In genomic region chr19:35135389-35135909, GRCh38 we compare ENCODE assay signal across 8 cellular contexts. TPM values are rescaled to one million over a fixed set of nuclear protein-coding genes. Genes with fewer than 3 reads are reported as not detected.
DNase-seq lines count a peak whose midpoint lies in the region; ATAC-seq and TF ChIP-seq lines count a peak whose summit lies in the region.

No MANE protein-coding gene starts in this region.

- peak; percentile 80 for TF ChIP-seq CTCF in epithelial cell of esophagus (IDR thresholded peaks at IDR 0.05; ENCODE audit: insufficient read depth, low read depth, low read length, missing control alignments)

- DNase-seq in Ammon's horn (ENCODE audit: low spot score) (peak; percentile 91), H7 (peak; percentile 99), NCI-H82 treated with DMSO at 0.1 percent for 48 hours (lab: John Stamatoyannopoulos, UW; ENCODE audit: unreplicated experiment) (peak; percentile 47), epithelial cell of esophagus (ENCODE audit: low read depth) (peak; percentile 64), mucosa of gallbladder (ENCODE audit: low spot score) (peak; percentile 72)
- DNase-seq in activated CD8-positive, alpha-beta memory T cell treated with anti-CD3 and anti-CD28 coated beads, Interleukin-2, amount 50 U/mL, for 48 hours = peak; percentile 88
- DNase-seq in stimulated activated naive CD4-positive, alpha-beta T cell (lab: John Stamatoyannopoulos, UW) = peak in 5 of 6 experiments; percentile 16 to 48 (median 35)

- H3K36me3 ChIP-seq in H7 (replicated peaks; ENCODE audit: control insufficient read depth, insufficient read depth, low read length) = no peaks in the 10 kb centered on the region

- H3K4me3 ChIP-seq in H7 (ENCODE audit: insufficient read depth, low read depth, low read length) (peak overlapping the region; percentile 16), epithelial cell of esophagus (ENCODE audit: low read length) (no peak overlapping the region)

- no peak for ATAC-seq in GM18858 (IDR thresholded peaks at IDR 0.05; ENCODE audit: unreplicated experiment)

- H3K27me3 ChIP-seq in H7 (ENCODE audit: control insufficient read depth, insufficient read depth, low read length) = 0 out of 2 replicates have a peak, but pooled peaks cover 2% of the 10 kb centered on the region

RNA-seq across cellular contexts. Expression of gene LGI4, which starts 0.6 kb away (rescaled TPM):
- total RNA-seq in H7 (2014; rRNA removed; shearing (Covaris generic)) = 2.9 and 10.4 TPM in 2 replicates
- 8.9 TPM for total RNA-seq in mucosa of gallbladder

RNA-seq across cellular contexts. Expression of gene FXYD1, which starts 3.2 kb away (rescaled TPM):
- 5.0 and 6.1 TPM in 2 replicates for total RNA-seq in H7 (2014; rRNA removed; shearing (Covaris generic))
- 94.0 TPM for total RNA-seq in mucosa of gallbladder

RNA-seq across cellular contexts. Expression of gene FXYD7, which starts 7.6 kb away (rescaled TPM):
- 1.3 and 1.8 TPM in 2 replicates for total RNA-seq in H7 (2014; rRNA removed; shearing (Covaris generic))
- total RNA-seq in mucosa of gallbladder = not detected

RNA-seq across cellular contexts. Expression of gene FXYD5, which starts 19.1 kb away (rescaled TPM):
- total RNA-seq in H7 (2014; rRNA removed; shearing (Covaris generic)) = 101 and 115 TPM in 2 replicates
- total RNA-seq in mucosa of gallbladder = 88.4 TPM

RNA-seq across cellular contexts. Expression of gene FXYD3, which starts 19.8 kb away (rescaled TPM):
- total RNA-seq in H7 (2014; rRNA removed; shearing (Covaris generic)) = not detected in 2 replicates
- 139 TPM for total RNA-seq in mucosa of gallbladder

Comparison
In these comparisons a context has a peak if more than half of its experiments do, and no peak if none do; other contexts are left out.
1. DNase-seq: peak in every context shown above with its lines; median percentile 99 in H7; 91 in Ammon's horn; 88 in activated CD8-positive, alpha-beta memory T cell treated with anti-CD3 and anti-CD28 coated beads, Interleukin-2, amount 50 U/mL, for 48 hours; 72 in mucosa of gallbladder; 64 in epithelial cell of esophagus; 47 in NCI-H82 treated with DMSO at 0.1 percent for 48 hours; 35 in stimulated activated naive CD4-positive, alpha-beta T cell.
2. RNA of gene FXYD1, which starts 3.2 kb away (total RNA-seq): 94.0 TPM in mucosa of gallbladder (single experiment); 5.0 to 6.1 TPM in H7; every median in the first group is over 10 times any median in the second.